ENCODE assay signal across 8 cellular contexts in genomic region chr5:67004730-67005350, GRCh38.
DNase-seq lines count a peak whose midpoint lies in the region; ATAC-seq, FAIRE-seq and TF ChIP-seq lines count a peak whose summit lies in the region.

No MANE protein-coding gene starts in this region.

- H3K9me3 ChIP-seq in SJSA1 (replicated peaks) (no peaks in the 10 kb centered on the region), pancreas (no peaks in the 10 kb centered on the region)

- WGBS in pancreas, 2 donors = 15% methylated on average over 11 of the region's 11 CpGs

- no peak for FAIRE-seq in pancreas (lab: Jason Lieb, UNC)

- H3K4me1 Mint-ChIP-seq in Calu3 (ENCODE audit: low read depth, unreplicated experiment) = peaks cover 7% of the 10 kb centered on the region

- no peaks in the 10 kb centered on the region for H3K36me3 ChIP-seq in SJSA1
- no peaks in the 10 kb centered on the region for H3K36me3 ChIP-seq in pancreas

- no peak for ATAC-seq in pancreas

- TF ChIP-seq CTCF in Calu3 (IDR thresholded peaks at IDR 0.05; ENCODE audit: unreplicated experiment) (no peak), pancreas (IDR thresholded peaks at IDR 0.05) (no peak)

- no peaks in the 10 kb centered on the region for H3K27me3 Mint-ChIP-seq in Calu3 (ENCODE audit: unreplicated experiment)

- peaks cover 18% of the 10 kb centered on the region for H3K4me1 ChIP-seq in SJSA1 (replicated peaks)
- peaks cover 0 to 36% (median 8%) of the 10 kb centered on the region in 3 donors for H3K4me1 ChIP-seq in pancreas

- intact Hi-C loops in Calu3 (cut with micrococcal nuclease; ENCODE audit: unreplicated experiment) (loop anchor here (5.0 kb wide), 1 partner anchor 128 kb away; no protein-coding TSS in a partner anchor), pancreas (cut with DNase I) (no loop called here)

- peaks cover 20% of the 10 kb centered on the region for H3K36me3 Mint-ChIP-seq in Calu3 (ENCODE audit: insufficient read depth, unreplicated experiment)

- BruUV-seq in Calu3 (replicated peaks; lab: Mats Ljungman, UMichigan) = TSS peak; percentile 70

- CTCF ChIA-PET in Calu3 (lab: Charles Lee) = interaction anchor here (1.1 to 1.4 kb wide), 2 partner anchors 10 to 11 kb away, joined by 3 to 8 read pairs; no protein-coding TSS in a partner anchor

- peak overlapping the region; percentile 93 for H3K27ac Mint-ChIP-seq in Calu3 (ENCODE audit: unreplicated experiment)

- DNase-seq in Calu3 (no peak), SJSA1 (ENCODE audit: low read depth in 1 of 2, low spot score in 2 of 2) (no peak), erythroblast (lab: John Stamatoyannopoulos, UW) (peak in 1 of 2 experiments; percentile 44), pancreas (no peak), HCEC 1CT (no peak), RKO (ENCODE audit: low spot score) (no peak), epidermal melanocyte (ENCODE audit: insufficient read length, low spot score) (no peak), NCI-H526 treated with DMSO at 0.1 percent for 48 hours (lab: John Stamatoyannopoulos, UW) (no peak)

- peak; percentile 56 for TF ChIP-seq POLR2A in erythroblast (IDR thresholded peaks at IDR 0.05; ENCODE audit: low read length)

- no peaks in the 10 kb centered on the region for H3K9me3 Mint-ChIP-seq in Calu3 (ENCODE audit: low read depth, unreplicated experiment)

- peak overlapping the region; percentile 89 for H3K4me3 Mint-ChIP-seq in Calu3 (ENCODE audit: low read depth, unreplicated experiment)

- peak overlapping the region; percentile 41 for H3K4me3 ChIP-seq in SJSA1
- H3K4me3 ChIP-seq in pancreas = peak overlapping the region; percentile 31 to 61 (median 58)

- H3K27ac ChIP-seq in SJSA1 (no peak overlapping the region), pancreas (peak overlapping the region; percentile 78 to 85 (median 84))

- H3K27me3 ChIP-seq in SJSA1 (replicated peaks) (no peaks in the 10 kb centered on the region), pancreas (no peaks in the 10 kb centered on the region)
